In genomic region chr11:16373768-16374167, GRCh38 we compare ENCODE assay signal across 8 cellular contexts.
"Had no signal": no experiment of that assay in that cellular context is flagged by ENCODE, and none has a peak within 500 bp of the region (broad histone marks: within the 10 kb centered on the region; RNA-seq: fewer than 3 reads in every experiment).

No MANE protein-coding gene starts in this region.

- FAIRE-seq: G401.6, GM12878, GM12891, GM12892, GM18507, GM19239 had no signal

- DNase-seq: GDM1, GF-D8 had no signal

- H3K4me3 ChIP-seq: GM12878 had no signal

- ATAC-seq: GM12878 had no signal
